In genomic region chr7:101625076-101625914, GRCh38 we compare ENCODE assay signal across 19 cellular contexts. TPM values are rescaled to one million over a fixed set of nuclear protein-coding genes. Genes with fewer than 3 reads are reported as not detected.
DNase-seq lines count a peak whose midpoint lies in the region; ATAC-seq and TF ChIP-seq lines count a peak whose summit lies in the region.
"Had no signal": no experiment of that assay in that cellular context is flagged by ENCODE, and none has a peak within 500 bp of the region (broad histone marks: within the 10 kb centered on the region; RNA-seq: fewer than 3 reads in every experiment).

No MANE protein-coding gene starts in this region.

- DNase-seq in GM03348 (ENCODE audit: low spot score) = peak; percentile 50
- DNase-seq in NCI-H2227 treated with DMSO at 0.1 percent for 48 hours (lab: John Stamatoyannopoulos, UW) = peak; percentile 50
- DNase-seq in fibroblast of villous mesenchyme (ENCODE audit: low read depth) = peak; percentile 14
- no peak for DNase-seq in sciatic nerve (ENCODE audit: low spot score)
- DNase-seq in Kasumi-1 (lab: John Stamatoyannopoulos, UW) = no peak
- DNase-seq in NCI-H1694 (lab: John Stamatoyannopoulos, UW) = no peak
- no peak for DNase-seq in activated T-cell treated with anti-CD3 and anti-CD28 coated beads, Interleukin-2, amount 50 U/mL, for 1 hour
- DNase-seq: activated naive CD8-positive, alpha-beta T cell treated with anti-CD3 and anti-CD28 coated beads for 36 hours; colonic mucosa; DMS153; kidney glomerular epithelial cell; naive thymus-derived CD8-positive, alpha-beta T cell; NCI-H1436; NCI-H524 treated with DMSO at 0.1 percent for 48 hours; small intestine; thyroid gland had no signal

- intact Hi-C loops in sciatic nerve (cut with DNase I) = no loop called here

- no peak overlapping the region for H3K4me3 ChIP-seq in fibroblast of villous mesenchyme (ENCODE audit: low read depth, low read length)
- H3K4me3 ChIP-seq: colonic mucosa, HAP-1, thyroid gland had no signal

- TF ChIP-seq CTCF in fibroblast of villous mesenchyme (IDR thresholded peaks at IDR 0.05; ENCODE audit: insufficient read depth, low read depth, low read length) = no peak

- ATAC-seq in sciatic nerve = peak; percentile 86
- ATAC-seq: naive thymus-derived CD8-positive, alpha-beta T cell; Right ventricle myocardium inferior had no signal

RNA-seq across cellular contexts. Expression of gene MYL10, which starts 3.8 kb away (rescaled TPM):
- not detected in 2 replicates for total RNA-seq in fibroblast of villous mesenchyme
- total RNA-seq in sciatic nerve = not detected
- total RNA-seq: activated naive CD8-positive, alpha-beta T cell treated with anti-CD3 and anti-CD28 coated beads for 36 hours; colonic mucosa; HT-29; naive thymus-derived CD8-positive, alpha-beta T cell; Right ventricle myocardium inferior; thyroid gland had no signal

Comparison
In these comparisons a context has a peak if more than half of its experiments do, and no peak if none do; other contexts are left out.
1. DNase-seq: peak in GM03348 (single experiment), NCI-H2227 treated with DMSO at 0.1 percent for 48 hours (single experiment) and fibroblast of villous mesenchyme (single experiment); none in sciatic nerve (single experiment), Kasumi-1 (0 of 2), NCI-H1694 (single experiment) and activated T-cell treated with anti-CD3 and anti-CD28 coated beads, Interleukin-2, amount 50 U/mL, for 1 hour (single experiment).